In genomic region chr2:62292190-62292589, GRCh38 we compare ENCODE assay signal across 9 cellular contexts.
DNase-seq lines count a peak whose midpoint lies in the region; ATAC-seq and TF ChIP-seq lines count a peak whose summit lies in the region.
"Had no signal": no experiment of that assay in that cellular context is flagged by ENCODE, and none has a peak within 500 bp of the region (broad histone marks: within the 10 kb centered on the region; RNA-seq: fewer than 3 reads in every experiment).

No MANE protein-coding gene starts in this region.

- H3K4me2 ChIP-seq in Karpas-422 (ENCODE audit: low read depth, low read length, poor library complexity, severe bottlenecking) = no peak overlapping the region

- DNase-seq in MV-4-11 (lab: John Stamatoyannopoulos, UW) = peak; percentile 6
- peak; percentile 34 to 47 for DNase-seq in cardiac fibroblast (ENCODE audit: low read depth in 2 of 2)
- DNase-seq in lung (ENCODE audit: low spot score) = peak; percentile 67
- no peak for DNase-seq in T-helper 9 cell
- no peak for DNase-seq in NCI-H146 treated with DMSO at 0.1 percent for 48 hours (lab: John Stamatoyannopoulos, UW; ENCODE audit: unreplicated experiment)
- DNase-seq in Karpas-422 = no peak
- DNase-seq in RPMI8226 = no peak
- DNase-seq: NCI-H187 had no signal

- H2AFZ ChIP-seq in ACC112 (ENCODE audit: low read length, unreplicated experiment) (peak overlapping the region; percentile 46), Karpas-422 (ENCODE audit: low read length) (no peak overlapping the region)

- H4K20me1 ChIP-seq in Karpas-422 (ENCODE audit: insufficient read depth, low read depth, low read length) = no peaks in the 10 kb centered on the region

- H3K27me3 ChIP-seq in ACC112 (ENCODE audit: insufficient read depth, low read length) (no peaks in the 10 kb centered on the region), lung (ENCODE audit: control insufficient read depth, insufficient read depth) (no peaks in the 10 kb centered on the region), Karpas-422 (ENCODE audit: low read length) (no peaks in the 10 kb centered on the region)

- H3K79me2 ChIP-seq in ACC112 (ENCODE audit: control insufficient read depth, insufficient read depth, low read length, unreplicated experiment) = no peaks in the 10 kb centered on the region
- H3K79me2 ChIP-seq in Karpas-422 (ENCODE audit: low read length) = no peaks in the 10 kb centered on the region

- no peak overlapping the region for H3K9ac ChIP-seq in Karpas-422 (ENCODE audit: low read length)

- TF ChIP-seq CTCF in cardiac fibroblast (IDR thresholded peaks at IDR 0.05; ENCODE audit: low read depth, low read length) (no peak), lung (IDR thresholded peaks at IDR 0.05; ENCODE audit: control extremely low read depth, extremely low read depth) (no peak)

- peaks cover 20% of the 10 kb centered on the region for H3K4me1 ChIP-seq in ACC112 (ENCODE audit: control insufficient read depth, insufficient read depth, low read length, unreplicated experiment)
- peaks cover 3 to 19% of the 10 kb centered on the region in 2 donors for H3K4me1 ChIP-seq in lung (ENCODE audit: control insufficient read depth in 2 of 2, insufficient read depth in 2 of 2, low read length in 2 of 2)
- no peaks in the 10 kb centered on the region for H3K4me1 ChIP-seq in Karpas-422 (ENCODE audit: low read length)

- 41 to 60% methylated on average over 4 of the region's 4 CpGs for WGBS in lung, 2 donors

- H3K4me3 ChIP-seq in ACC112 (ENCODE audit: low read depth, low read length) (no peak overlapping the region), cardiac fibroblast (replicated peaks in 1 of 2; ENCODE audit: low read depth in 2 of 2, low read length in 2 of 2) (no peak overlapping the region), lung (no peak overlapping the region), Karpas-422 (ENCODE audit: low read length) (no peak overlapping the region)

- H3K36me3 ChIP-seq in ACC112 (ENCODE audit: insufficient read depth, low read length) (no peaks in the 10 kb centered on the region), lung (ENCODE audit: control insufficient read depth in 2 of 2, insufficient read depth in 2 of 2, low read length in 2 of 2) (no peaks in the 10 kb centered on the region), Karpas-422 (ENCODE audit: insufficient read depth, low read length) (no peaks in the 10 kb centered on the region)

- no peaks in the 10 kb centered on the region for H3K9me2 ChIP-seq in Karpas-422 (replicated peaks; ENCODE audit: insufficient read depth, low read length)

- H3K27ac ChIP-seq in ACC112 (ENCODE audit: low read depth, low read length) (no peak overlapping the region), lung (ENCODE audit: low read depth in 1 of 2, low read length in 1 of 2) (peak overlapping the region in 1 of 2 donors; percentile 48), Karpas-422 (ENCODE audit: low read length) (no peak overlapping the region)

- peak; percentile 43 for ATAC-seq in lung (ENCODE audit: insufficient read depth, low FRiP score)

- H3K9me3 ChIP-seq in lung (ENCODE audit: control insufficient read depth in 2 of 2, insufficient read depth in 1 of 2, low read length in 1 of 2) = no peaks in the 10 kb centered on the region
- no peaks in the 10 kb centered on the region for H3K9me3 ChIP-seq in Karpas-422 (ENCODE audit: low read length)

Comparison
In these comparisons a context has a peak if more than half of its experiments do, and no peak if none do; other contexts are left out.
1. DNase-seq: peak in MV-4-11 (single experiment), cardiac fibroblast (2 of 2) and lung (single experiment); none in T-helper 9 cell (single experiment), NCI-H146 treated with DMSO at 0.1 percent for 48 hours (single experiment), Karpas-422 (single experiment) and RPMI8226 (single experiment).